28 cellular contexts compared by ENCODE assay signal in genomic region chr5:2281446-2281845, GRCh38.
"Had no signal": no experiment of that assay in that cellular context is flagged by ENCODE, and none has a peak within 500 bp of the region (broad histone marks: within the 10 kb centered on the region; RNA-seq: fewer than 3 reads in every experiment).

No MANE protein-coding gene starts in this region.

- H2AFZ ChIP-seq: neural progenitor cell had no signal

- ATAC-seq: naive thymus-derived CD4-positive, alpha-beta T cell; natural killer cell; pancreas; psoas muscle; right cardiac atrium; right lobe of liver; stimulated activated memory B cell treated with anti-CD40 and anti-IgM and Interleukin-4, amounts not matched to agents 10 μg/mL and 1 μg/mL and 100 μg/mL, for 72 hours; stimulated activated naive CD8-positive, alpha-beta T cell treated with anti-CD3 and anti-CD28 coated beads, Interleukin-15, Interleukin-2, amounts not matched to agents 100 U/mL and 50 U/mL, for 24 hours; upper lobe of right lung had no signal

- H3K27me3 ChIP-seq: neural progenitor cell, neutrophil, pancreas, right lobe of liver, spleen, testis, transverse colon, upper lobe of right lung, uterus had no signal

- H3K4me2 ChIP-seq: neural progenitor cell, smooth muscle cell had no signal

- DNase-seq: naive thymus-derived CD4-positive, alpha-beta T cell; natural killer cell; nucleus accumbens; pancreas; psoas muscle; right cardiac atrium; right lobe of liver; spleen; stimulated activated CD4-positive, alpha-beta T cell treated with anti-CD3 and anti-CD28 coated beads, Interleukin-12 subunit alpha, Interleukin-12 subunit beta, amount 100 ng/mL, for 4 hours; stimulated activated CD4-positive, alpha-beta T cell treated with anti-CD3 and anti-CD28 coated beads, Interleukin-1b, Interleukin-23, amount 100 ng/mL, for 48 hours; stimulated activated CD4-positive, alpha-beta T cell treated with anti-CD3 and anti-CD28 coated beads, Interleukin-4, amount 100 ng/mL, for 1 hour; stimulated activated CD4-positive, alpha-beta T cell treated with anti-CD3 and anti-CD28 coated beads, Interleukin-4, amount 100 ng/mL, for 4 hours; stimulated activated CD8-positive, alpha-beta memory T cell treated with anti-CD3 and anti-CD28 coated beads, Interleukin-4, amount 100 ng/mL, for 48 hours; stimulated activated naive CD4-positive, alpha-beta T cell; stimulated activated naive CD8-positive, alpha-beta T cell treated with anti-CD3 and anti-CD28 coated beads, Interleukin-15, amount 100 ng/mL, for 72 hours; stimulated activated naive CD8-positive, alpha-beta T cell treated with anti-CD3 and anti-CD28 coated beads, Interleukin-15, Interleukin-2, amounts not matched to agents 100 U/mL and 50 U/mL, for 24 hours; substantia nigra; testis; transverse colon; upper lobe of right lung; uterus had no signal

- H3K36me3 ChIP-seq: neural progenitor cell, neutrophil, pancreas, right lobe of liver, spleen, suprapubic skin, tibial artery, transverse colon, upper lobe of right lung, uterus had no signal

- H3K4me1 ChIP-seq: pancreas, psoas muscle, right lobe of liver, spleen, suprapubic skin, testis, tibial artery, transverse colon, upper lobe of right lung, uterus had no signal

- H3K27ac ChIP-seq: neural progenitor cell, neutrophil, pancreas, psoas muscle, right lobe of liver, skin epidermis, spleen, suprapubic skin, testis, tibial artery, transverse colon, upper lobe of right lung, uterus had no signal

- H3K9ac ChIP-seq: neural progenitor cell had no signal

- H3K4me3 ChIP-seq: neural progenitor cell, pancreas, psoas muscle, right lobe of liver, skin epidermis, smooth muscle cell, spleen, suprapubic skin, testis, tibial artery, transverse colon, upper lobe of right lung, uterus had no signal

- FAIRE-seq: pancreas had no signal

- H3K9me3 ChIP-seq: neutrophil, pancreas, psoas muscle, right lobe of liver, spleen, suprapubic skin, testis, tibial artery, transverse colon, upper lobe of right lung, uterus had no signal
